ENCODE assay signal across 8 cellular contexts in genomic region chrX:118345401-118346257, GRCh38. TPM values are rescaled to one million over a fixed set of nuclear protein-coding genes. Genes with fewer than 3 reads are reported as not detected.
DNase-seq lines count a peak whose midpoint lies in the region; ATAC-seq and TF ChIP-seq lines count a peak whose summit lies in the region.

A gene with protein sequence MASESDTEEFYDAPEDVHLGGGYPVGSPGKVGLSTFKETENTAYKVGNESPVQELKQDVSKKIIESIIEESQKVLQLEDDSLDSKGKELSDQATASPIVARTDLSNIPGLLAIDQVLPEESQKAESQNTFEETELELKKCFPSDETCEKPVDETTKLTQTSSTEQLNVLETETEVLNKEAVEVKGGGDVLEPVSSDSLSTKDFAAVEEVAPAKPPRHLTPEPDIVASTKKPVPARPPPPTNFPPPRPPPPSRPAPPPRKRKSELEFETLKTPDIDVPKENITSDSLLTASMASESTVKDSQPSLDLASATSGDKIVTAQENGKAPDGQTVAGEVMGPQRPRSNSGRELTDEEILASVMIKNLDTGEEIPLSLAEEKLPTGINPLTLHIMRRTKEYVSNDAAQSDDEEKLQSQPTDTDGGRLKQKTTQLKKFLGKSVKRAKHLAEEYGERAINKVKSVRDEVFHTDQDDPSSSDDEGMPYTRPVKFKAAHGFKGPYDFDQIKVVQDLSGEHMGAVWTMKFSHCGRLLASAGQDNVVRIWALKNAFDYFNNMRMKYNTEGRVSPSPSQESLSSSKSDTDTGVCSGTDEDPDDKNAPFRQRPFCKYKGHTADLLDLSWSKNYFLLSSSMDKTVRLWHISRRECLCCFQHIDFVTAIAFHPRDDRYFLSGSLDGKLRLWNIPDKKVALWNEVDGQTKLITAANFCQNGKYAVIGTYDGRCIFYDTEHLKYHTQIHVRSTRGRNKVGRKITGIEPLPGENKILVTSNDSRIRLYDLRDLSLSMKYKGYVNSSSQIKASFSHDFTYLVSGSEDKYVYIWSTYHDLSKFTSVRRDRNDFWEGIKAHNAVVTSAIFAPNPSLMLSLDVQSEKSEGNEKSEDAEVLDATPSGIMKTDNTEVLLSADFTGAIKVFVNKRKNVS (plus strand): TSS chrX:118346106. CDS start chrX:118346504, 398 bp downstream.

- peak; percentile 84 for ATAC-seq in GM19043 (IDR thresholded peaks at IDR 0.05; ENCODE audit: low read depth, unreplicated experiment)
- ATAC-seq in HG03378 (IDR thresholded peaks at IDR 0.05; ENCODE audit: unreplicated experiment): peak; percentile 73

- peak within 1 kb of the TSS; percentile 82 for H3K4me3 ChIP-seq in AG10803 (ENCODE audit: low read length)

- TF ChIP-seq CTCF in AG10803 (conservative IDR thresholded peaks at IDR 0.05; ENCODE audit: low read length): no peak

- DNase-seq in AG10803 (ENCODE audit: low read depth) (peak; percentile 94), NCI-H460 (ENCODE audit: extremely low read depth, low read depth) (peak; percentile 98), cerebellar nuclear complex (lab: John Stamatoyannopoulos, UW) (peak; percentile 52 to 58), islet precursor cell (peak; percentile 97)
- DNase-seq in activated CD4-positive, CD25-positive, alpha-beta regulatory T cell treated with anti-CD3 and anti-CD28 coated beads, Interleukin-2, amount 50 U/mL, for 72 hours: peak; percentile 89
- peak; percentile 85 to 88 (median 86) for DNase-seq in stimulated activated CD4-positive, alpha-beta T cell treated with anti-CD3 and anti-CD28 coated beads, Interleukin-12 subunit alpha, Interleukin-12 subunit beta, amount 100 ng/mL, for 48 hours (ENCODE audit: low read depth in 2 of 3, low spot score in 1 of 3)

RNA-seq across cellular contexts. Expression of the gene that starts here (rescaled TPM):
- 18.0 and 21.7 TPM in 2 replicates for total RNA-seq in NCI-H460 (2014; rRNA removed; shearing (Covaris generic))
- polyA plus RNA-seq in NCI-H460 (2014; cell fraction: nucleus; rRNA removed): 8.3 and 11.1 TPM in 2 replicates

Comparison
In these comparisons a context has a peak if more than half of its experiments do, and no peak if none do; other contexts are left out.
1. Peak in every context shown above with its lines: DNase-seq, ATAC-seq and H3K4me3 ChIP-seq.